1 cellular context compared by ENCODE assay signal in genomic region chr15:96360581-96361308, GRCh38.
A peak's percentile ranks its signal among the peaks of the same experiment; 100 is the strongest.
TF ChIP-seq lines count a peak whose summit lies in the region.

No MANE protein-coding gene starts in this region.

TF ChIP-seq in HEK293, 187 proteins besides CTCF, POLR2A, EP300 and RAD21 (continued from another document and continues in another):
- TF ChIP-seq, protein P1, sequence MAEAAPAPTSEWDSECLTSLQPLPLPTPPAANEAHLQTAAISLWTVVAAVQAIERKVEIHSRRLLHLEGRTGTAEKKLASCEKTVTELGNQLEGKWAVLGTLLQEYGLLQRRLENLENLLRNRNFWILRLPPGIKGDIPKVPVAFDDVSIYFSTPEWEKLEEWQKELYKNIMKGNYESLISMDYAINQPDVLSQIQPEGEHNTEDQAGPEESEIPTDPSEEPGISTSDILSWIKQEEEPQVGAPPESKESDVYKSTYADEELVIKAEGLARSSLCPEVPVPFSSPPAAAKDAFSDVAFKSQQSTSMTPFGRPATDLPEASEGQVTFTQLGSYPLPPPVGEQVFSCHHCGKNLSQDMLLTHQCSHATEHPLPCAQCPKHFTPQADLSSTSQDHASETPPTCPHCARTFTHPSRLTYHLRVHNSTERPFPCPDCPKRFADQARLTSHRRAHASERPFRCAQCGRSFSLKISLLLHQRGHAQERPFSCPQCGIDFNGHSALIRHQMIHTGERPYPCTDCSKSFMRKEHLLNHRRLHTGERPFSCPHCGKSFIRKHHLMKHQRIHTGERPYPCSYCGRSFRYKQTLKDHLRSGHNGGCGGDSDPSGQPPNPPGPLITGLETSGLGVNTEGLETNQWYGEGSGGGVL (tag by site-specific recombination; IDR thresholded peaks at IDR 0.05), result peak; percentile 50
- TF ChIP-seq ZNF624 (tag by site-specific recombination; IDR thresholded peaks at IDR 0.05) (no peak), PRDM6 (tag by site-specific recombination; IDR thresholded peaks at IDR 0.05) (peak; percentile 24; the same call in 1 of the 2 replicates), ZNF302 (tag by site-specific recombination; IDR thresholded peaks at IDR 0.05; ENCODE audit: low read depth) (no peak), FEZF1 (tag by site-specific recombination; IDR thresholded peaks at IDR 0.05) (peak; percentile 52), GLI4 (tag by site-specific recombination; IDR thresholded peaks at IDR 0.05) (no peak), ZNF350 (tag by site-specific recombination; IDR thresholded peaks at IDR 0.05) (no peak), MZF1 (tag by site-specific recombination; IDR thresholded peaks at IDR 0.05; ENCODE audit: borderline replicate concordance) (peak; percentile 81), EGR2 (tag by site-specific recombination; IDR thresholded peaks at IDR 0.05; ENCODE audit: low read depth) (0 out of 2 replicates have a peak, but pooled peaks have one; percentile 11), ZFP37 (tag by site-specific recombination; IDR thresholded peaks at IDR 0.05) (0 out of 2 replicates have a peak, but pooled peaks have one; percentile 34), PATZ1 (tag by site-specific recombination; IDR thresholded peaks at IDR 0.05) (peak; percentile 85; the same call in 1 of the 2 replicates), ZNF692 (tag by site-specific recombination; IDR thresholded peaks at IDR 0.05) (peak; percentile 91), SETDB1 (IDR thresholded peaks at IDR 0.05; ENCODE audit: insufficient read length, low read length) (no peak), ZNF501 (tag by site-specific recombination; IDR thresholded peaks at IDR 0.05) (no peak), KLF16 (tag by site-specific recombination; IDR thresholded peaks at IDR 0.05) (no peak; the same call in 1 of the 2 replicates), ZFHX2 (tag by site-specific recombination; conservative IDR thresholded peaks at IDR 0.05) (peak; percentile 54), KLF10 (tag by site-specific recombination; IDR thresholded peaks at IDR 0.05) (no peak; the same call in 1 of the 2 replicates), ZNF707 (tag by site-specific recombination; IDR thresholded peaks at IDR 0.05) (no peak), ZNF549 (tag by site-specific recombination; IDR thresholded peaks at IDR 0.05) (no peak), ZNF19 (tag by site-specific recombination; IDR thresholded peaks at IDR 0.05; ENCODE audit: low read depth) (no peak), YY2 (tag by site-specific recombination; IDR thresholded peaks at IDR 0.05) (no peak), ZBTB7A (tag by site-specific recombination; IDR thresholded peaks at IDR 0.05; ENCODE audit: low read depth) (no peak), ZNF24 (tag by site-specific recombination; IDR thresholded peaks at IDR 0.05) (no peak), ZBTB11 (tag by site-specific recombination; conservative IDR thresholded peaks at IDR 0.05; ENCODE audit: low read depth) (no peak), ZBTB8A (tag by site-specific recombination; IDR thresholded peaks at IDR 0.05) (no peak; the same call in none of the 2 replicates), SP2 (tag by site-specific recombination; IDR thresholded peaks at IDR 0.05) (peak; percentile 62), WT1 (tag by site-specific recombination; IDR thresholded peaks at IDR 0.05) (peak; percentile 72), ZXDB (tag by site-specific recombination; IDR thresholded peaks at IDR 0.05) (peak; percentile 47; the same call in 1 of the 2 replicates), ZNF37A (tag by site-specific recombination; IDR thresholded peaks at IDR 0.05) (no peak), MEIS1 (CRISPR knock-in tag; IDR thresholded peaks at IDR 0.05; ENCODE audit: borderline replicate concordance) (no peak), KLF17 (tag by site-specific recombination; IDR thresholded peaks at IDR 0.05) (no peak), PRDM1 (tag by site-specific recombination; IDR thresholded peaks at IDR 0.05) (peak; percentile 68), ZNF2 (tag by site-specific recombination; IDR thresholded peaks at IDR 0.05) (peak; percentile 38; the same call in 1 of the 2 replicates), ZIC2 (tag by site-specific recombination; IDR thresholded peaks at IDR 0.05) (peak; percentile 70), ZNF585B (tag by site-specific recombination; IDR thresholded peaks at IDR 0.05) (no peak), ZBTB26 (tag by site-specific recombination; optimal IDR thresholded peaks at IDR 0.05) (peak; percentile 10)
- TF ChIP-seq, protein P2, sequence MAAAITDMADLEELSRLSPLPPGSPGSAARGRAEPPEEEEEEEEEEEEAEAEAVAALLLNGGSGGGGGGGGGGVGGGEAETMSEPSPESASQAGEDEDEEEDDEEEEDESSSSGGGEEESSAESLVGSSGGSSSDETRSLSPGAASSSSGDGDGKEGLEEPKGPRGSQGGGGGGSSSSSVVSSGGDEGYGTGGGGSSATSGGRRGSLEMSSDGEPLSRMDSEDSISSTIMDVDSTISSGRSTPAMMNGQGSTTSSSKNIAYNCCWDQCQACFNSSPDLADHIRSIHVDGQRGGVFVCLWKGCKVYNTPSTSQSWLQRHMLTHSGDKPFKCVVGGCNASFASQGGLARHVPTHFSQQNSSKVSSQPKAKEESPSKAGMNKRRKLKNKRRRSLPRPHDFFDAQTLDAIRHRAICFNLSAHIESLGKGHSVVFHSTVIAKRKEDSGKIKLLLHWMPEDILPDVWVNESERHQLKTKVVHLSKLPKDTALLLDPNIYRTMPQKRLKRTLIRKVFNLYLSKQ (tag by site-specific recombination; IDR thresholded peaks at IDR 0.05; ENCODE audit: borderline replicate concordance), result no peak
- TF ChIP-seq, protein P3, sequence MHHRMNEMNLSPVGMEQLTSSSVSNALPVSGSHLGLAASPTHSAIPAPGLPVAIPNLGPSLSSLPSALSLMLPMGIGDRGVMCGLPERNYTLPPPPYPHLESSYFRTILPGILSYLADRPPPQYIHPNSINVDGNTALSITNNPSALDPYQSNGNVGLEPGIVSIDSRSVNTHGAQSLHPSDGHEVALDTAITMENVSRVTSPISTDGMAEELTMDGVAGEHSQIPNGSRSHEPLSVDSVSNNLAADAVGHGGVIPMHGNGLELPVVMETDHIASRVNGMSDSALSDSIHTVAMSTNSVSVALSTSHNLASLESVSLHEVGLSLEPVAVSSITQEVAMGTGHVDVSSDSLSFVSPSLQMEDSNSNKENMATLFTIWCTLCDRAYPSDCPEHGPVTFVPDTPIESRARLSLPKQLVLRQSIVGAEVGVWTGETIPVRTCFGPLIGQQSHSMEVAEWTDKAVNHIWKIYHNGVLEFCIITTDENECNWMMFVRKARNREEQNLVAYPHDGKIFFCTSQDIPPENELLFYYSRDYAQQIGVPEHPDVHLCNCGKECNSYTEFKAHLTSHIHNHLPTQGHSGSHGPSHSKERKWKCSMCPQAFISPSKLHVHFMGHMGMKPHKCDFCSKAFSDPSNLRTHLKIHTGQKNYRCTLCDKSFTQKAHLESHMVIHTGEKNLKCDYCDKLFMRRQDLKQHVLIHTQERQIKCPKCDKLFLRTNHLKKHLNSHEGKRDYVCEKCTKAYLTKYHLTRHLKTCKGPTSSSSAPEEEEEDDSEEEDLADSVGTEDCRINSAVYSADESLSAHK (tag by site-specific recombination; IDR thresholded peaks at IDR 0.05), result no peak
- TF ChIP-seq, protein P4, sequence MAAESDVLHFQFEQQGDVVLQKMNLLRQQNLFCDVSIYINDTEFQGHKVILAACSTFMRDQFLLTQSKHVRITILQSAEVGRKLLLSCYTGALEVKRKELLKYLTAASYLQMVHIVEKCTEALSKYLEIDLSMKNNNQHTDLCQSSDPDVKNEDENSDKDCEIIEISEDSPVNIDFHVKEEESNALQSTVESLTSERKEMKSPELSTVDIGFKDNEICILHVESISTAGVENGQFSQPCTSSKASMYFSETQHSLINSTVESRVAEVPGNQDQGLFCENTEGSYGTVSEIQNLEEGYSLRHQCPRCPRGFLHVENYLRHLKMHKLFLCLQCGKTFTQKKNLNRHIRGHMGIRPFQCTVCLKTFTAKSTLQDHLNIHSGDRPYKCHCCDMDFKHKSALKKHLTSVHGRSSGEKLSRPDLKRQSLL (tag by site-specific recombination; IDR thresholded peaks at IDR 0.05), result no peak
